2 cellular contexts compared by ENCODE assay signal in the genomic region with DNA sequence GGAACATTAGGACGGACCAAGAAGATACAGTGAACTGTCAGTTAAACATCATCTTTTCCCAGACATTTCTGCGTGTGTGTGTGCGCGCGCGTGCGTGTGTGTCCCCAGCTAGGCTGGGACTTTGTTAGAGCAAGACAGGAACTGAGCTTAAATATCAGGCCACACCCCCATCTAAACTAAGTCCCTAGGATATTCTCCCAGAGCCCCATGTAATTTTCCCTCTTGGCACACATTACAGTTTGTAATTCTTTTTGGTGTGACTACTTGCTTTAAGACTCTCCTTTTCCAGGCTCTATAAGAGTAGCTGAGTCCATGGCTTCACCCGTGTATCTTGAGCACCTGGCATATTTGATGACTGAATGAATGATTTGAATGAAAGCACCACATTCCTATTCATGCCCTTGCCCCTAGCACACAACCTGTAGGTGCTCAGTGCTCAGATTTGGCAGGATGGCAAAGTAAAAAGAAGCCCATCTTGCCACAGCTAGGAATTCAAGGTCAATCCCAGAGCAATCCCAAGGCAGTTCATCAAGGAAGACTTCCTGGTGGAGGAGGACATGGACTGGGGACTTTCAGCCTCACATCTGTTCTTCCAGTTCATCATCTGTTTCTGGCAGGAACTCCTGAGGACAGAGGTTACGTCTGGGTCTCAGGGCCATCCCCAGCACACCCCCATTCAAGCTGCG.
TF ChIP-seq lines count a peak whose summit lies in the region.

No MANE protein-coding gene starts in this region.

TF ChIP-seq in HCT116, 20 proteins besides CTCF, POLR2A, EP300 and RAD21:
- TF ChIP-seq EZH2phosphoT487 (IDR thresholded peaks at IDR 0.05; ENCODE audit: borderline replicate concordance) (no peak), ZNF274 (IDR thresholded peaks at IDR 0.05; ENCODE audit: low read depth, low read length) (no peak), CEBPB (IDR thresholded peaks at IDR 0.05; ENCODE audit: low read depth) (no peak), CBX3 (IDR thresholded peaks at IDR 0.05; ENCODE audit: low read depth) (no peak), EZH2 (IDR thresholded peaks at IDR 0.05) (no peak), YY1 (IDR thresholded peaks at IDR 0.05; ENCODE audit: extremely low read depth, insufficient replicate concordance, low read depth, low read length) (no peak), SIN3A (IDR thresholded peaks at IDR 0.05; ENCODE audit: low read depth) (no peak), POLR2AphosphoS5 (IDR thresholded peaks at IDR 0.05; ENCODE audit: low read depth, low read length) (no peak), FOSL1 (IDR thresholded peaks at IDR 0.05; ENCODE audit: low read depth) (no peak), ELF1 (IDR thresholded peaks at IDR 0.05; ENCODE audit: borderline replicate concordance, low read depth) (no peak), JUND (IDR thresholded peaks at IDR 0.05) (no peak), EGR1 (IDR thresholded peaks at IDR 0.05; ENCODE audit: low read depth) (no peak), TCF7L2 (IDR thresholded peaks at IDR 0.05; ENCODE audit: borderline replicate concordance, extremely low read depth, insufficient read depth, insufficient read length) (no peak)
- TF ChIP-seq, protein P1, sequence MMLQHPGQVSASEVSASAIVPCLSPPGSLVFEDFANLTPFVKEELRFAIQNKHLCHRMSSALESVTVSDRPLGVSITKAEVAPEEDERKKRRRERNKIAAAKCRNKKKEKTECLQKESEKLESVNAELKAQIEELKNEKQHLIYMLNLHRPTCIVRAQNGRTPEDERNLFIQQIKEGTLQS (IDR thresholded peaks at IDR 0.05) = no peak
- TF ChIP-seq, protein P2, sequence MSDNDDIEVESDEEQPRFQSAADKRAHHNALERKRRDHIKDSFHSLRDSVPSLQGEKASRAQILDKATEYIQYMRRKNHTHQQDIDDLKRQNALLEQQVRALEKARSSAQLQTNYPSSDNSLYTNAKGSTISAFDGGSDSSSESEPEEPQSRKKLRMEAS (IDR thresholded peaks at IDR 0.05) = no peak
- TF ChIP-seq, protein P3, sequence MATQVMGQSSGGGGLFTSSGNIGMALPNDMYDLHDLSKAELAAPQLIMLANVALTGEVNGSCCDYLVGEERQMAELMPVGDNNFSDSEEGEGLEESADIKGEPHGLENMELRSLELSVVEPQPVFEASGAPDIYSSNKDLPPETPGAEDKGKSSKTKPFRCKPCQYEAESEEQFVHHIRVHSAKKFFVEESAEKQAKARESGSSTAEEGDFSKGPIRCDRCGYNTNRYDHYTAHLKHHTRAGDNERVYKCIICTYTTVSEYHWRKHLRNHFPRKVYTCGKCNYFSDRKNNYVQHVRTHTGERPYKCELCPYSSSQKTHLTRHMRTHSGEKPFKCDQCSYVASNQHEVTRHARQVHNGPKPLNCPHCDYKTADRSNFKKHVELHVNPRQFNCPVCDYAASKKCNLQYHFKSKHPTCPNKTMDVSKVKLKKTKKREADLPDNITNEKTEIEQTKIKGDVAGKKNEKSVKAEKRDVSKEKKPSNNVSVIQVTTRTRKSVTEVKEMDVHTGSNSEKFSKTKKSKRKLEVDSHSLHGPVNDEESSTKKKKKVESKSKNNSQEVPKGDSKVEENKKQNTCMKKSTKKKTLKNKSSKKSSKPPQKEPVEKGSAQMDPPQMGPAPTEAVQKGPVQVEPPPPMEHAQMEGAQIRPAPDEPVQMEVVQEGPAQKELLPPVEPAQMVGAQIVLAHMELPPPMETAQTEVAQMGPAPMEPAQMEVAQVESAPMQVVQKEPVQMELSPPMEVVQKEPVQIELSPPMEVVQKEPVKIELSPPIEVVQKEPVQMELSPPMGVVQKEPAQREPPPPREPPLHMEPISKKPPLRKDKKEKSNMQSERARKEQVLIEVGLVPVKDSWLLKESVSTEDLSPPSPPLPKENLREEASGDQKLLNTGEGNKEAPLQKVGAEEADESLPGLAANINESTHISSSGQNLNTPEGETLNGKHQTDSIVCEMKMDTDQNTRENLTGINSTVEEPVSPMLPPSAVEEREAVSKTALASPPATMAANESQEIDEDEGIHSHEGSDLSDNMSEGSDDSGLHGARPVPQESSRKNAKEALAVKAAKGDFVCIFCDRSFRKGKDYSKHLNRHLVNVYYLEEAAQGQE (IDR thresholded peaks at IDR 0.05; ENCODE audit: low read depth) = no peak
- TF ChIP-seq, protein P4, sequence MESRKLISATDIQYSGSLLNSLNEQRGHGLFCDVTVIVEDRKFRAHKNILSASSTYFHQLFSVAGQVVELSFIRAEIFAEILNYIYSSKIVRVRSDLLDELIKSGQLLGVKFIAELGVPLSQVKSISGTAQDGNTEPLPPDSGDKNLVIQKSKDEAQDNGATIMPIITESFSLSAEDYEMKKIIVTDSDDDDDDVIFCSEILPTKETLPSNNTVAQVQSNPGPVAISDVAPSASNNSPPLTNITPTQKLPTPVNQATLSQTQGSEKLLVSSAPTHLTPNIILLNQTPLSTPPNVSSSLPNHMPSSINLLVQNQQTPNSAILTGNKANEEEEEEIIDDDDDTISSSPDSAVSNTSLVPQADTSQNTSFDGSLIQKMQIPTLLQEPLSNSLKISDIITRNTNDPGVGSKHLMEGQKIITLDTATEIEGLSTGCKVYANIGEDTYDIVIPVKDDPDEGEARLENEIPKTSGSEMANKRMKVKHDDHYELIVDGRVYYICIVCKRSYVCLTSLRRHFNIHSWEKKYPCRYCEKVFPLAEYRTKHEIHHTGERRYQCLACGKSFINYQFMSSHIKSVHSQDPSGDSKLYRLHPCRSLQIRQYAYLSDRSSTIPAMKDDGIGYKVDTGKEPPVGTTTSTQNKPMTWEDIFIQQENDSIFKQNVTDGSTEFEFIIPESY (IDR thresholded peaks at IDR 0.05; ENCODE audit: extremely low read depth, insufficient replicate concordance, low read length) = no peak

TF ChIP-seq in K562, 482 proteins besides CTCF, POLR2A, EP300 and RAD21 (continues in another document):
- TF ChIP-seq ZNF696 (CRISPR knock-in tag; conservative IDR thresholded peaks at IDR 0.05) (0 out of 2 replicates have a peak, but pooled peaks have one; percentile 8), BDP1 (IDR thresholded peaks at IDR 0.05; ENCODE audit: insufficient read depth, insufficient read length) (no peak), MYNN (IDR thresholded peaks at IDR 0.05) (peak; percentile 91; the same call in 1 of the 2 replicates), MYNN (CRISPR knock-in tag; IDR thresholded peaks at IDR 0.05) (no peak), ZNF436 (CRISPR knock-in tag; IDR thresholded peaks at IDR 0.05) (peak; percentile 94), RBM39 (optimal IDR thresholded peaks at IDR 0.05; ENCODE audit: low read depth, low read length) (peak; percentile 11), FUS (optimal IDR thresholded peaks at IDR 0.05; ENCODE audit: low read depth, low read length) (no peak), ELF1 (tag; IDR thresholded peaks at IDR 0.05) (peak; percentile 40), FOXK1 (CRISPR knock-in tag; IDR thresholded peaks at IDR 0.05; ENCODE audit: borderline replicate concordance) (no peak), MEIS2 (IDR thresholded peaks at IDR 0.05; ENCODE audit: partially characterized antibody) (peak; percentile 93), SIN3B (IDR thresholded peaks at IDR 0.05; ENCODE audit: low read depth) (no peak), TAF7 (tag; IDR thresholded peaks at IDR 0.05) (no peak), KDM1A (IDR thresholded peaks at IDR 0.05) (peak; percentile 86 to 93)
- TF ChIP-seq, protein P5, sequence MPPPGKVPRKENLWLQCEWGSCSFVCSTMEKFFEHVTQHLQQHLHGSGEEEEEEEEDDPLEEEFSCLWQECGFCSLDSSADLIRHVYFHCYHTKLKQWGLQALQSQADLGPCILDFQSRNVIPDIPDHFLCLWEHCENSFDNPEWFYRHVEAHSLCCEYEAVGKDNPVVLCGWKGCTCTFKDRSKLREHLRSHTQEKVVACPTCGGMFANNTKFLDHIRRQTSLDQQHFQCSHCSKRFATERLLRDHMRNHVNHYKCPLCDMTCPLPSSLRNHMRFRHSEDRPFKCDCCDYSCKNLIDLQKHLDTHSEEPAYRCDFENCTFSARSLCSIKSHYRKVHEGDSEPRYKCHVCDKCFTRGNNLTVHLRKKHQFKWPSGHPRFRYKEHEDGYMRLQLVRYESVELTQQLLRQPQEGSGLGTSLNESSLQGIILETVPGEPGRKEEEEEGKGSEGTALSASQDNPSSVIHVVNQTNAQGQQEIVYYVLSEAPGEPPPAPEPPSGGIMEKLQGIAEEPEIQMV (tag; conservative IDR thresholded peaks at IDR 0.05; ENCODE audit: low read depth) = 0 out of 2 replicates have a peak, but pooled peaks have one; percentile 47
- TF ChIP-seq, protein P6, sequence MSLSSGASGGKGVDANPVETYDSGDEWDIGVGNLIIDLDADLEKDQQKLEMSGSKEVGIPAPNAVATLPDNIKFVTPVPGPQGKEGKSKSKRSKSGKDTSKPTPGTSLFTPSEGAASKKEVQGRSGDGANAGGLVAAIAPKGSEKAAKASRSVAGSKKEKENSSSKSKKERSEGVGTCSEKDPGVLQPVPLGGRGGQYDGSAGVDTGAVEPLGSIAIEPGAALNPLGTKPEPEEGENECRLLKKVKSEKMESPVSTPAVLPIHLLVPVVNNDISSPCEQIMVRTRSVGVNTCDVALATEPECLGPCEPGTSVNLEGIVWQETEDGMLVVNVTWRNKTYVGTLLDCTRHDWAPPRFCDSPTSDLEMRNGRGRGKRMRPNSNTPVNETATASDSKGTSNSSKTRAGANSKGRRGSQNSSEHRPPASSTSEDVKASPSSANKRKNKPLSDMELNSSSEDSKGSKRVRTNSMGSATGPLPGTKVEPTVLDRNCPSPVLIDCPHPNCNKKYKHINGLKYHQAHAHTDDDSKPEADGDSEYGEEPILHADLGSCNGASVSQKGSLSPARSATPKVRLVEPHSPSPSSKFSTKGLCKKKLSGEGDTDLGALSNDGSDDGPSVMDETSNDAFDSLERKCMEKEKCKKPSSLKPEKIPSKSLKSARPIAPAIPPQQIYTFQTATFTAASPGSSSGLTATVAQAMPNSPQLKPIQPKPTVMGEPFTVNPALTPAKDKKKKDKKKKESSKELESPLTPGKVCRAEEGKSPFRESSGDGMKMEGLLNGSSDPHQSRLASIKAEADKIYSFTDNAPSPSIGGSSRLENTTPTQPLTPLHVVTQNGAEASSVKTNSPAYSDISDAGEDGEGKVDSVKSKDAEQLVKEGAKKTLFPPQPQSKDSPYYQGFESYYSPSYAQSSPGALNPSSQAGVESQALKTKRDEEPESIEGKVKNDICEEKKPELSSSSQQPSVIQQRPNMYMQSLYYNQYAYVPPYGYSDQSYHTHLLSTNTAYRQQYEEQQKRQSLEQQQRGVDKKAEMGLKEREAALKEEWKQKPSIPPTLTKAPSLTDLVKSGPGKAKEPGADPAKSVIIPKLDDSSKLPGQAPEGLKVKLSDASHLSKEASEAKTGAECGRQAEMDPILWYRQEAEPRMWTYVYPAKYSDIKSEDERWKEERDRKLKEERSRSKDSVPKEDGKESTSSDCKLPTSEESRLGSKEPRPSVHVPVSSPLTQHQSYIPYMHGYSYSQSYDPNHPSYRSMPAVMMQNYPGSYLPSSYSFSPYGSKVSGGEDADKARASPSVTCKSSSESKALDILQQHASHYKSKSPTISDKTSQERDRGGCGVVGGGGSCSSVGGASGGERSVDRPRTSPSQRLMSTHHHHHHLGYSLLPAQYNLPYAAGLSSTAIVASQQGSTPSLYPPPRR (CRISPR knock-in tag; IDR thresholded peaks at IDR 0.05; ENCODE audit: borderline replicate concordance) = peak; percentile 7; the same call in 1 of the 2 replicates
- TF ChIP-seq, protein P7, sequence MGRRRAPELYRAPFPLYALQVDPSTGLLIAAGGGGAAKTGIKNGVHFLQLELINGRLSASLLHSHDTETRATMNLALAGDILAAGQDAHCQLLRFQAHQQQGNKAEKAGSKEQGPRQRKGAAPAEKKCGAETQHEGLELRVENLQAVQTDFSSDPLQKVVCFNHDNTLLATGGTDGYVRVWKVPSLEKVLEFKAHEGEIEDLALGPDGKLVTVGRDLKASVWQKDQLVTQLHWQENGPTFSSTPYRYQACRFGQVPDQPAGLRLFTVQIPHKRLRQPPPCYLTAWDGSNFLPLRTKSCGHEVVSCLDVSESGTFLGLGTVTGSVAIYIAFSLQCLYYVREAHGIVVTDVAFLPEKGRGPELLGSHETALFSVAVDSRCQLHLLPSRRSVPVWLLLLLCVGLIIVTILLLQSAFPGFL (CRISPR knock-in tag; IDR thresholded peaks at IDR 0.05) = 0 out of 2 replicates have a peak, but pooled peaks have one; percentile 23
- TF ChIP-seq, protein P8, sequence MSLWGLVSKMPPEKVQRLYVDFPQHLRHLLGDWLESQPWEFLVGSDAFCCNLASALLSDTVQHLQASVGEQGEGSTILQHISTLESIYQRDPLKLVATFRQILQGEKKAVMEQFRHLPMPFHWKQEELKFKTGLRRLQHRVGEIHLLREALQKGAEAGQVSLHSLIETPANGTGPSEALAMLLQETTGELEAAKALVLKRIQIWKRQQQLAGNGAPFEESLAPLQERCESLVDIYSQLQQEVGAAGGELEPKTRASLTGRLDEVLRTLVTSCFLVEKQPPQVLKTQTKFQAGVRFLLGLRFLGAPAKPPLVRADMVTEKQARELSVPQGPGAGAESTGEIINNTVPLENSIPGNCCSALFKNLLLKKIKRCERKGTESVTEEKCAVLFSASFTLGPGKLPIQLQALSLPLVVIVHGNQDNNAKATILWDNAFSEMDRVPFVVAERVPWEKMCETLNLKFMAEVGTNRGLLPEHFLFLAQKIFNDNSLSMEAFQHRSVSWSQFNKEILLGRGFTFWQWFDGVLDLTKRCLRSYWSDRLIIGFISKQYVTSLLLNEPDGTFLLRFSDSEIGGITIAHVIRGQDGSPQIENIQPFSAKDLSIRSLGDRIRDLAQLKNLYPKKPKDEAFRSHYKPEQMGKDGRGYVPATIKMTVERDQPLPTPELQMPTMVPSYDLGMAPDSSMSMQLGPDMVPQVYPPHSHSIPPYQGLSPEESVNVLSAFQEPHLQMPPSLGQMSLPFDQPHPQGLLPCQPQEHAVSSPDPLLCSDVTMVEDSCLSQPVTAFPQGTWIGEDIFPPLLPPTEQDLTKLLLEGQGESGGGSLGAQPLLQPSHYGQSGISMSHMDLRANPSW (CRISPR knock-in tag; IDR thresholded peaks at IDR 0.05) = peak; percentile 46; the same call in 1 of the 2 replicates
- TF ChIP-seq, protein P9, sequence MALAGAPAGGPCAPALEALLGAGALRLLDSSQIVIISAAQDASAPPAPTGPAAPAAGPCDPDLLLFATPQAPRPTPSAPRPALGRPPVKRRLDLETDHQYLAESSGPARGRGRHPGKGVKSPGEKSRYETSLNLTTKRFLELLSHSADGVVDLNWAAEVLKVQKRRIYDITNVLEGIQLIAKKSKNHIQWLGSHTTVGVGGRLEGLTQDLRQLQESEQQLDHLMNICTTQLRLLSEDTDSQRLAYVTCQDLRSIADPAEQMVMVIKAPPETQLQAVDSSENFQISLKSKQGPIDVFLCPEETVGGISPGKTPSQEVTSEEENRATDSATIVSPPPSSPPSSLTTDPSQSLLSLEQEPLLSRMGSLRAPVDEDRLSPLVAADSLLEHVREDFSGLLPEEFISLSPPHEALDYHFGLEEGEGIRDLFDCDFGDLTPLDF (CRISPR knock-in tag; IDR thresholded peaks at IDR 0.05) = peak; percentile 57
- TF ChIP-seq, protein P10, sequence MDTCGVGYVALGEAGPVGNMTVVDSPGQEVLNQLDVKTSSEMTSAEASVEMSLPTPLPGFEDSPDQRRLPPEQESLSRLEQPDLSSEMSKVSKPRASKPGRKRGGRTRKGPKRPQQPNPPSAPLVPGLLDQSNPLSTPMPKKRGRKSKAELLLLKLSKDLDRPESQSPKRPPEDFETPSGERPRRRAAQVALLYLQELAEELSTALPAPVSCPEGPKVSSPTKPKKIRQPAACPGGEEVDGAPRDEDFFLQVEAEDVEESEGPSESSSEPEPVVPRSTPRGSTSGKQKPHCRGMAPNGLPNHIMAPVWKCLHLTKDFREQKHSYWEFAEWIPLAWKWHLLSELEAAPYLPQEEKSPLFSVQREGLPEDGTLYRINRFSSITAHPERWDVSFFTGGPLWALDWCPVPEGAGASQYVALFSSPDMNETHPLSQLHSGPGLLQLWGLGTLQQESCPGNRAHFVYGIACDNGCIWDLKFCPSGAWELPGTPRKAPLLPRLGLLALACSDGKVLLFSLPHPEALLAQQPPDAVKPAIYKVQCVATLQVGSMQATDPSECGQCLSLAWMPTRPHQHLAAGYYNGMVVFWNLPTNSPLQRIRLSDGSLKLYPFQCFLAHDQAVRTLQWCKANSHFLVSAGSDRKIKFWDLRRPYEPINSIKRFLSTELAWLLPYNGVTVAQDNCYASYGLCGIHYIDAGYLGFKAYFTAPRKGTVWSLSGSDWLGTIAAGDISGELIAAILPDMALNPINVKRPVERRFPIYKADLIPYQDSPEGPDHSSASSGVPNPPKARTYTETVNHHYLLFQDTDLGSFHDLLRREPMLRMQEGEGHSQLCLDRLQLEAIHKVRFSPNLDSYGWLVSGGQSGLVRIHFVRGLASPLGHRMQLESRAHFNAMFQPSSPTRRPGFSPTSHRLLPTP (IDR thresholded peaks at IDR 0.05; ENCODE audit: borderline replicate concordance, extremely low read depth, insufficient read length) = peak; percentile 59
